In genomic region chr7:120860151-120860550, GRCh38 we compare ENCODE assay signal across 24 cellular contexts. TPM values are rescaled to one million over a fixed set of nuclear protein-coding genes. Genes with fewer than 3 reads are reported as not detected.
DNase-seq lines count a peak whose midpoint lies in the region; ATAC-seq, FAIRE-seq and TF ChIP-seq lines count a peak whose summit lies in the region.
"Had no signal": no experiment of that assay in that cellular context is flagged by ENCODE, and none has a peak within 500 bp of the region (broad histone marks: within the 10 kb centered on the region; RNA-seq: fewer than 3 reads in every experiment).

No MANE protein-coding gene starts in this region.

- H3K4me3 ChIP-seq in H1 (ENCODE audit: extremely low read depth in 1 of 4, insufficient read depth in 2 of 4, low read depth in 3 of 4, low read length in 4 of 4) (no peak overlapping the region), neural progenitor cell (no peak overlapping the region), pancreas (no peak overlapping the region)
- H3K4me3 ChIP-seq: GM12878 had no signal

- H3K9me3 Mint-ChIP-seq in natural killer cell (peaks cover 0 to 2% of the 10 kb centered on the region in 2 donors), neural progenitor cell (no peaks in the 10 kb centered on the region)
- H3K9me3 Mint-ChIP-seq in natural killer cell treated with Interleukin-12 subunit alpha and Interleukin-12 subunit beta and Interleukin-15 and Interleukin-18, amount 100 ng/mL, for 72 hours, result no peaks in the 10 kb centered on the region
- H3K9me3 Mint-ChIP-seq: H9 had no signal

- 97% methylated on average over 2 of the region's 2 CpGs; no CpG with 5 or more reads in 1 of the 2 experiments for WGBS in H1 (ENCODE audit: extremely low coverage in 1 of 2, insufficient coverage in 1 of 2, insufficient read length in 1 of 2, insufficient replicate concordance in 2 of 2, low coverage in 1 of 2, low lambda C conversion rate in 2 of 2, missing lambda C conversion rate in 1 of 2), 2 experiments
- WGBS in pancreas, 2 donors, result 93 to 95% methylated on average over 2 of the region's 2 CpGs

- H4K8ac ChIP-seq in H1 (ENCODE audit: extremely low read depth, insufficient read depth, low read length), result no peak overlapping the region

- peaks cover 25% of the 10 kb centered on the region for H3F3A ChIP-seq in neural progenitor cell (ENCODE audit: low read depth)

- no peak overlapping the region for H2BK12ac ChIP-seq in H1 (ENCODE audit: low read depth, low read length)

- H3K27me3 Mint-ChIP-seq in natural killer cell (ENCODE audit: low read depth in 2 of 2) (peaks cover 40 to 63% of the 10 kb centered on the region in 2 donors), neural progenitor cell (ENCODE audit: insufficient read depth, low read depth) (peaks cover 7% of the 10 kb centered on the region)
- H3K27me3 Mint-ChIP-seq in natural killer cell treated with Interleukin-12 subunit alpha and Interleukin-12 subunit beta and Interleukin-15 and Interleukin-18, amount 100 ng/mL, for 72 hours, result peaks cover 32 to 53% of the 10 kb centered on the region in 2 donors

- TF ChIP-seq EP300 in H1 (IDR thresholded peaks at IDR 0.05; ENCODE audit: borderline replicate concordance in 1 of 2, low read depth in 2 of 2, low read length in 2 of 2), result no peak

- H4K20me1 ChIP-seq in H1 (replicated peaks in 1 of 2; ENCODE audit: control insufficient read depth in 1 of 2, insufficient read depth in 2 of 2, low read length in 2 of 2), result no peaks in the 10 kb centered on the region
- H4K20me1 ChIP-seq in neural progenitor cell (ENCODE audit: low read depth), result no peaks in the 10 kb centered on the region

- CTCF ChIA-PET in H1 (lab: Charles Lee; ENCODE audit: partially characterized antibody), result no interaction called here

- H3K9me3 ChIP-seq in H1 (ENCODE audit: insufficient read depth in 2 of 2, low read depth in 1 of 2, low read length in 1 of 2) (no peaks in the 10 kb centered on the region), neural progenitor cell (ENCODE audit: low read depth) (no peaks in the 10 kb centered on the region), pancreas (no peaks in the 10 kb centered on the region)
- H3K9me3 ChIP-seq: BE2C had no signal

- POLR2A ChIA-PET in H1 (lab: Charles Lee; ENCODE audit: partially characterized antibody), result no interaction called here

- H3K4me3 Mint-ChIP-seq in natural killer cell (peak overlapping the region; percentile 25), neural progenitor cell (peak overlapping the region; percentile 33)
- H3K4me3 Mint-ChIP-seq in natural killer cell treated with Interleukin-12 subunit alpha and Interleukin-12 subunit beta and Interleukin-15 and Interleukin-18, amount 100 ng/mL, for 72 hours, result no peak overlapping the region
- H3K4me3 Mint-ChIP-seq: CD4-positive, CD25-positive, alpha-beta regulatory T cell; H9 had no signal

- H2AK5ac ChIP-seq in H1 (ENCODE audit: low read depth, low read length), result no peak overlapping the region

- no peak overlapping the region for H3K56ac ChIP-seq in H1 (replicated peaks; ENCODE audit: insufficient read length, low read depth, low read length)

- no peaks in the 10 kb centered on the region for H3K79me1 ChIP-seq in H1 (ENCODE audit: low read depth, low read length)

- intact Hi-C loops in natural killer cell (cut with micrococcal nuclease) (no loop called here), Right ventricle myocardium superior (cut with DNase I) (no loop called here), pancreas (cut with DNase I) (loop anchor here in 1 of 3 donors (10.0 kb wide), 1 partner anchor 55 kb away; no protein-coding TSS in a partner anchor)

- H2BK20ac ChIP-seq in H1 (ENCODE audit: low read length), result no peak overlapping the region

- H2BK5ac ChIP-seq in H1 (ENCODE audit: low read depth, low read length), result no peak overlapping the region

- no peak overlapping the region; a peak in 1 of 7 replicates for H3K9ac ChIP-seq in H1 (replicated peaks in 1 of 4; ENCODE audit: extremely low read depth in 1 of 4, low read depth in 3 of 4, low read length in 3 of 4)
- H3K9ac ChIP-seq in neural progenitor cell, result no peak overlapping the region

- peaks cover 0 to 5% (median 0%) of the 10 kb centered on the region in 4 experiments; a peak in 2 of 7 replicates for H3K4me1 ChIP-seq in H1 (replicated peaks in 1 of 4; ENCODE audit: control insufficient read depth in 3 of 4, insufficient read depth in 4 of 4, low read length in 3 of 4)
- H3K4me1 ChIP-seq in neural progenitor cell, result peaks cover 14% of the 10 kb centered on the region
- peaks cover 0 to 7% (median 0%) of the 10 kb centered on the region in 3 donors for H3K4me1 ChIP-seq in pancreas
- H3K4me1 ChIP-seq: BE2C had no signal

- H3K23me2 ChIP-seq in H1 (ENCODE audit: low read depth, low read length), result peaks cover 11% of the 10 kb centered on the region

- H3K4me1 Mint-ChIP-seq in natural killer cell, result peaks cover 10 to 21% of the 10 kb centered on the region in 2 donors
- H3K4me1 Mint-ChIP-seq in natural killer cell treated with Interleukin-12 subunit alpha and Interleukin-12 subunit beta and Interleukin-15 and Interleukin-18, amount 100 ng/mL, for 72 hours (ENCODE audit: low read depth in 2 of 2), result peaks cover 6 to 11% of the 10 kb centered on the region in 2 donors
- H3K4me1 Mint-ChIP-seq in neural progenitor cell, result peaks cover 32% of the 10 kb centered on the region

- peak overlapping the region; percentile 24; the same call in 1 of the 2 replicates for H2AFZ ChIP-seq in H1 (ENCODE audit: low read length)
- H2AFZ ChIP-seq in neural progenitor cell (replicated peaks), result no peak overlapping the region

- no peak overlapping the region for H4K91ac ChIP-seq in H1 (replicated peaks; ENCODE audit: insufficient read length, low read length)

- H3K4ac ChIP-seq in H1 (replicated peaks; ENCODE audit: insufficient read length, low read depth, low read length), result no peak overlapping the region

- no peak for TF ChIP-seq RAD21 in H1 (IDR thresholded peaks at IDR 0.05 in 1 of 2, conservative IDR thresholded peaks at IDR 0.05 in 1 of 2; ENCODE audit: low read depth in 2 of 2, low read length in 2 of 2)

- FAIRE-seq in H1 (lab: Jason Lieb, UNC), result no peak
- no peak for FAIRE-seq in pancreas (lab: Jason Lieb, UNC)
- FAIRE-seq: A204.1, GM12878 had no signal

- H3K27ac ChIP-seq in H1 (ENCODE audit: low read depth, low read length) (no peak overlapping the region), neural progenitor cell (no peak overlapping the region), pancreas (no peak overlapping the region)
- H3K27ac ChIP-seq: HL-60 had no signal

- H3K27me3 ChIP-seq in H1 (replicated peaks in 1 of 4; ENCODE audit: control insufficient read depth in 3 of 4, extremely low read depth in 1 of 4, insufficient read depth in 3 of 4, low read length in 3 of 4) (no peaks in the 10 kb centered on the region), neural progenitor cell (peaks cover 4% of the 10 kb centered on the region), pancreas (no peaks in the 10 kb centered on the region)

- no peak overlapping the region for H2BK15ac ChIP-seq in H1 (ENCODE audit: low read length)

- H3K27ac Mint-ChIP-seq in natural killer cell (no peak overlapping the region), neural progenitor cell (no peak overlapping the region)
- no peak overlapping the region for H3K27ac Mint-ChIP-seq in natural killer cell treated with Interleukin-12 subunit alpha and Interleukin-12 subunit beta and Interleukin-15 and Interleukin-18, amount 100 ng/mL, for 72 hours
- H3K27ac Mint-ChIP-seq: CD4-positive, CD25-positive, alpha-beta regulatory T cell; CD8-positive, alpha-beta memory T cell; H9 had no signal

- no peaks in the 10 kb centered on the region for H3K36me3 Mint-ChIP-seq in natural killer cell
- H3K36me3 Mint-ChIP-seq in natural killer cell treated with Interleukin-12 subunit alpha and Interleukin-12 subunit beta and Interleukin-15 and Interleukin-18, amount 100 ng/mL, for 72 hours, result no peaks in the 10 kb centered on the region
- peaks cover under 1% of the 10 kb centered on the region for H3K36me3 Mint-ChIP-seq in neural progenitor cell
- H3K36me3 Mint-ChIP-seq: CD4-positive, CD25-positive, alpha-beta regulatory T cell; CD8-positive, alpha-beta memory T cell had no signal

- no peak overlapping the region for H3K18ac ChIP-seq in H1 (ENCODE audit: extremely low read depth, low read length)

- no peak for TF ChIP-seq POLR2A in H1 (IDR thresholded peaks at IDR 0.05; ENCODE audit: control extremely low read depth in 1 of 2, low read depth in 2 of 2, low read length in 2 of 2)

- no peak overlapping the region for H3K23ac ChIP-seq in H1 (ENCODE audit: insufficient read length)

- H3K36me3 ChIP-seq in H1 (ENCODE audit: control insufficient read depth in 2 of 4, insufficient read depth in 4 of 4, low read length in 3 of 4) (no peaks in the 10 kb centered on the region), neural progenitor cell (no peaks in the 10 kb centered on the region), pancreas (no peaks in the 10 kb centered on the region)
- H3K36me3 ChIP-seq: BE2C had no signal

- H2BK120ac ChIP-seq in H1 (replicated peaks; ENCODE audit: low read depth, low read length), result no peak overlapping the region

- H3K14ac ChIP-seq in H1 (ENCODE audit: insufficient read length), result no peak overlapping the region

- H3K79me2 ChIP-seq in H1 (ENCODE audit: control insufficient read depth in 1 of 2, insufficient read depth in 2 of 2, low read length in 2 of 2) (no peaks in the 10 kb centered on the region), neural progenitor cell (ENCODE audit: low read depth) (no peaks in the 10 kb centered on the region)

- TF ChIP-seq CTCF in natural killer cell (IDR thresholded peaks at IDR 0.05), result no peak
- TF ChIP-seq CTCF in H1 (IDR thresholded peaks at IDR 0.05; ENCODE audit: control extremely low read depth in 1 of 3, insufficient read depth in 1 of 3, low read depth in 1 of 3, low read length in 3 of 3), result no peak
- TF ChIP-seq CTCF in neural progenitor cell (IDR thresholded peaks at IDR 0.05), result no peak
- no peak for TF ChIP-seq CTCF in pancreas (IDR thresholded peaks at IDR 0.05)

- no peak for DNase-seq in natural killer cell
- DNase-seq in natural killer cell treated with Interleukin-12 subunit alpha and Interleukin-12 subunit beta and Interleukin-15 and Interleukin-18, amount 100 ng/mL, for 72 hours (ENCODE audit: low spot score), result no peak
- no peak for DNase-seq in H1 (ENCODE audit: low read depth in 1 of 2, low spot score in 2 of 2)
- no peak for DNase-seq in neural progenitor cell (ENCODE audit: low spot score)
- no peak for DNase-seq in Right ventricle myocardium superior
- DNase-seq in pancreas, result no peak
- DNase-seq: ACHN; BE2C; C1 segment of cervical spinal cord; CD4-positive, CD25-positive, alpha-beta regulatory T cell; CD8-positive, alpha-beta memory T cell; COR-L47; DMS 273 treated with DMSO at 0.1 percent for 48 hours; DMS53; DND-41; EL; GOT3; H9; IMR-90 had no signal

- H3K4me2 ChIP-seq in H1 (ENCODE audit: insufficient read depth in 1 of 2, low read depth in 2 of 2, low read length in 2 of 2), result no peak overlapping the region
- no peak overlapping the region for H3K4me2 ChIP-seq in neural progenitor cell

- ATAC-seq in natural killer cell (no peak), HG02678 (IDR thresholded peaks at IDR 0.05; ENCODE audit: unreplicated experiment) (no peak), Right ventricle myocardium superior (ENCODE audit: poor library complexity) (no peak), pancreas (no peak)
- no peak for ATAC-seq in natural killer cell treated with Interleukin-12 subunit alpha and Interleukin-12 subunit beta and Interleukin-15 and Interleukin-18, amount 100 ng/mL, for 72 hours
- ATAC-seq: GM12878 had no signal

- no peak overlapping the region for H4K5ac ChIP-seq in H1 (ENCODE audit: insufficient read length, low read depth, low read length)

RNA-seq across cellular contexts. Expression of gene TSPAN12, which starts 2.2 kb away (rescaled TPM):
- not detected for total RNA-seq in natural killer cell
- total RNA-seq in natural killer cell treated with Interleukin-12 subunit alpha and Interleukin-12 subunit beta and Interleukin-15 and Interleukin-18, amount 100 ng/mL, for 72 hours, result not detected
- 15.9 and 17.9 TPM in 2 replicates for total RNA-seq in H1 (2021; fragmentation: NEBNext Ultra II Directional; extraction: Animal tissue kit (Norgen Biotek cat#: 25700))
- polyA plus RNA-seq in H1 (2011; rRNA removed), result 2.9 and 6.1 TPM in 2 replicates
- 9.6 TPM for polyA plus RNA-seq in H1 (2011; cell fraction: cytosol; rRNA removed)
- polyA plus RNA-seq in H1 (2011; cell fraction: nucleus; rRNA removed), result 5.0 TPM
- polyA plus RNA-seq in H1 (2012, experiment 1 of 2), result 12.5 to 14.8 TPM (median 13.7 TPM) in 4 replicates
- 1.8 TPM for polyA plus RNA-seq in H1 (2012, experiment 2 of 2)
- 9.1 TPM for polyA plus RNA-seq in H1 (2013, experiment 1 of 2)
- 11.6 TPM for polyA plus RNA-seq in H1 (2013, experiment 2 of 2)
- polyA minus RNA-seq in H1 (2011; rRNA and poly(A)+ RNA removed), result 20.1 and 30.1 TPM in 2 replicates
- 3.5 TPM for polyA minus RNA-seq in H1 (2011; cell fraction: cytosol; rRNA and poly(A)+ RNA removed)
- polyA minus RNA-seq in H1 (2011; cell fraction: nucleus; rRNA and poly(A)+ RNA removed), result 9.0 TPM
- total RNA-seq in neural progenitor cell (ENCODE audit: low replicate concordance), result 17.3 and 26.7 TPM in 2 replicates
- total RNA-seq in Right ventricle myocardium superior, result 56.9 TPM
- total RNA-seq in pancreas, result 10 to 100 TPM in 1 of 6 donors, 1 to 10 TPM in 5; 5.2 to 13.4 (median 8.9) TPM
- polyA plus RNA-seq in pancreas, result 10 to 100 TPM in 1 of 2 donors, 1 to 10 TPM in 1; 3.9 to 16.0 TPM
- total RNA-seq: CD4-positive, CD25-positive, alpha-beta regulatory T cell; CD8-positive, alpha-beta memory T cell; G401 had no signal
- polyA plus RNA-seq: CD8-positive, alpha-beta memory T cell had no signal

Comparison
In these comparisons a context has a peak if more than half of its experiments do, and no peak if none do; other contexts are left out.
1. RNA of gene TSPAN12, which starts 2.2 kb away (total RNA-seq): 56.9 TPM in Right ventricle myocardium superior (single experiment), 17.3 to 26.7 TPM in neural progenitor cell, 15.9 to 17.9 TPM in H1 and 5.2 to 13.4 TPM in pancreas; not detected in natural killer cell and not detected in natural killer cell treated with Interleukin-12 subunit alpha and Interleukin-12 subunit beta and Interleukin-15 and Interleukin-18, amount 100 ng/mL, for 72 hours; every median in the first group is over 4 times any median in the second.